Comparison of ENCODE assay signal across 8 cellular contexts in genomic region chr17:17849863-17850373, GRCh38.
DNase-seq lines count a peak whose midpoint lies in the region; ATAC-seq and TF ChIP-seq lines count a peak whose summit lies in the region.

No MANE protein-coding gene starts in this region.

- no peak overlapping the region for H3K4me3 ChIP-seq in fibroblast of mammary gland (ENCODE audit: control insufficient read depth, low read depth, low read length)

- no peak for ATAC-seq in HG02571 (IDR thresholded peaks at IDR 0.05; ENCODE audit: unreplicated experiment)

- TF ChIP-seq CTCF in fibroblast of mammary gland (conservative IDR thresholded peaks at IDR 0.05; ENCODE audit: control insufficient read depth, insufficient read depth, low read depth, low read length), result peak; percentile 37

- peak; percentile 28 for DNase-seq in DMS53 (lab: John Stamatoyannopoulos, UW)
- no peak for DNase-seq in DMS53 treated with DMSO at 0.1 percent for 48 hours (lab: John Stamatoyannopoulos, UW; ENCODE audit: unreplicated experiment)
- DNase-seq in NCI-H2196 treated with DMSO at 0.1 percent for 48 hours (lab: John Stamatoyannopoulos, UW; ENCODE audit: unreplicated experiment), result peak; percentile 3
- peak; percentile 30 for DNase-seq in activated T-cell treated with anti-CD3 and anti-CD28 coated beads for 24 hours (ENCODE audit: low read depth)
- DNase-seq in fibroblast of mammary gland (ENCODE audit: low read depth), result peak; percentile 67
- peak; percentile 77 for DNase-seq in pons (ENCODE audit: low spot score)
- DNase-seq in amniotic stem cell (lab: John Stamatoyannopoulos, UW), result no peak

Comparison
In these comparisons a context has a peak if more than half of its experiments do, and no peak if none do; other contexts are left out.
1. DNase-seq: peak in DMS53 (single experiment), NCI-H2196 treated with DMSO at 0.1 percent for 48 hours (single experiment), activated T-cell treated with anti-CD3 and anti-CD28 coated beads for 24 hours (single experiment), fibroblast of mammary gland (single experiment) and pons (single experiment); none in DMS53 treated with DMSO at 0.1 percent for 48 hours (single experiment) and amniotic stem cell (single experiment).